In the genomic region with DNA sequence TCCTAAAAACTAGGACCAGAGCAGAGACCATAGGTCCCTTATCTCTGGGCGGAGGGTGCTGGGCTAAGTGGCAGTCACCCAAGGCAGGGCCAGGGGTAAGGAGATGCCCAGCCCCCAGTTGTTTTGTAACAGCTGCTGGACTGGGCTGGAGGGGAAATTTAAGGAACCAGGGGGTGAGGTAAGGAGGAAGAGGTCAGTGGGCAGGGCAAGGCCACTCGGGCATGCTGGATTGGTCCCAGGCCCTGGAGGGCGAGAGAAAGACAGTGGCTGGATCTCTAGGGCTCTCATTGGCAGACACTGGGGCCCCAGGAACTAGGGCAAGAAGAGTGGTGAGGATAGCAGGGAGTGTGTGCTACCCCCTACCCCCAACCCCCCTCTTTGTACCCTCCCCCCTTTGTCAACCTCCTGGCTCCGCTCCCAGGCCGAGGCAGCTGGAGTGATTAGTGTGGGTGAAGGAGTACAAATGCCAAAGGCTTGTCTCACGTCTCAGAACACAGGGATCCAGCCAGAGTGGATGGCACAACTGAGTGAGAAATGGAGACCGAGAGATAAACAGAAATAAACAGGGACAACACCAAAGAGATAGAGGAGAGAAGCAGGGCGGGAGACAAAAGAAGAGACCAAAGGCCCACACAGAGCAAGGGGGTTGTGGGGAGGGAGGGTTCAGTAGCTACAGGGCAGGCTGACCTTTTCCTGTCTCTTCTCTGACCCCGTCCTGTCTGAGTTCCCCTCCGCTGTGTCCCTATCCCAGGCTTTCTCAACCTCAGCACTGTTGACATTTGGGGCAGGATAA, we compare ENCODE assay signal across 9 cellular contexts. TPM values are rescaled to one million over a fixed set of nuclear protein-coding genes. Genes with fewer than 3 reads are reported as not detected.
A peak's percentile ranks its signal among the peaks of the same experiment; 100 is the strongest.
DNase-seq lines count a peak whose midpoint lies in the region; TF ChIP-seq lines count a peak whose summit lies in the region.
"Had no signal": no experiment of that assay in that cellular context is flagged by ENCODE, and none has a peak within 500 bp of the region (broad histone marks: within the 10 kb centered on the region; RNA-seq: fewer than 3 reads in every experiment).

No MANE protein-coding gene starts in this region.

- H4K91ac ChIP-seq in mesenchymal stem cell (ENCODE audit: low read length) = peak overlapping the region; percentile 65

- intact Hi-C loops in uterus (cut with DNase I; ENCODE audit: low total_unique reads) (no loop called here), A673 (cut with micrococcal nuclease; ENCODE audit: unreplicated experiment) (no loop called here)

- H3K4me3 ChIP-seq in mesenchymal stem cell (ENCODE audit: insufficient read depth in 1 of 2, low read depth in 1 of 2, low read length in 2 of 2) (no peak overlapping the region), uterus (no peak overlapping the region), A673 (ENCODE audit: low read depth, low read length, poor library complexity, severe bottlenecking) (no peak overlapping the region)

- 56% methylated on average over 6 of the region's 10 CpGs for WGBS in mesenchymal stem cell

- peak overlapping the region; percentile 9 to 54 for H2BK12ac ChIP-seq in mesenchymal stem cell (ENCODE audit: low read length in 2 of 2)

- peak overlapping the region in 1 of 2 experiments; percentile 53 for H3K4ac ChIP-seq in mesenchymal stem cell (ENCODE audit: low read depth in 1 of 2, low read length in 2 of 2)

- H2AK5ac ChIP-seq in mesenchymal stem cell (ENCODE audit: low read length, severe bottlenecking) = no peak overlapping the region

- no peak overlapping the region for H3K9ac ChIP-seq in mesenchymal stem cell (ENCODE audit: low read length)

- TF ChIP-seq CTCF in uterus (IDR thresholded peaks at IDR 0.05) = no peak
- TF ChIP-seq CTCF in A673 (conservative IDR thresholded peaks at IDR 0.05; ENCODE audit: low read depth, low read length) = no peak

- no peak overlapping the region for H3K14ac ChIP-seq in mesenchymal stem cell (ENCODE audit: low read length in 2 of 2)

- H3K79me1 ChIP-seq in mesenchymal stem cell (replicated peaks; ENCODE audit: low read length, poor library complexity, severe bottlenecking) = no peaks in the 10 kb centered on the region

- peak overlapping the region; percentile 74 for H2BK15ac ChIP-seq in mesenchymal stem cell (ENCODE audit: low read depth, poor library complexity, severe bottlenecking)

- CTCF ChIA-PET in A673 (lab: Charles Lee) = no interaction called here

- BruUV-seq in A673 (replicated peaks; lab: Mats Ljungman, UMichigan) = no TSS peak

- POLR2A ChIA-PET in A673 (lab: Charles Lee; ENCODE audit: low non-redundant PET) = no interaction called here

- no peak overlapping the region for H3K23ac ChIP-seq in mesenchymal stem cell (ENCODE audit: low read length in 2 of 2)

- no peak overlapping the region for H3K4me2 ChIP-seq in mesenchymal stem cell (ENCODE audit: low read length, poor library complexity, severe bottlenecking)

- H2BK120ac ChIP-seq in mesenchymal stem cell (ENCODE audit: low read depth, low read length) = peak overlapping the region; percentile 0

- H3K9me3 ChIP-seq in mesenchymal stem cell (ENCODE audit: control insufficient read depth, low read length) = no peaks in the 10 kb centered on the region
- no peaks in the 10 kb centered on the region for H3K9me3 ChIP-seq in uterus
- no peaks in the 10 kb centered on the region for H3K9me3 ChIP-seq in A673 (ENCODE audit: low read depth, low read length, poor library complexity, severe bottlenecking)

- no peak overlapping the region for H2BK5ac ChIP-seq in mesenchymal stem cell (ENCODE audit: low read depth, low read length, poor library complexity, severe bottlenecking)

- TF ChIP-seq POLR2A in uterus (IDR thresholded peaks at IDR 0.05) = no peak

- H3K27ac ChIP-seq in mesenchymal stem cell (ENCODE audit: low read length, poor library complexity, severe bottlenecking) (no peak overlapping the region), uterus (peak overlapping the region; percentile 61 to 62), A673 (ENCODE audit: low read depth, low read length, poor library complexity, severe bottlenecking) (no peak overlapping the region)

- peak overlapping the region in 1 of 2 experiments; percentile 85 for H3K18ac ChIP-seq in mesenchymal stem cell (ENCODE audit: low read depth in 1 of 2, low read length in 2 of 2)

- H3K4me1 ChIP-seq in mesenchymal stem cell (ENCODE audit: control insufficient read depth, insufficient read depth, low read depth, low read length) (peaks cover 11% of the 10 kb centered on the region), uterus (peaks cover 0 to 8% of the 10 kb centered on the region in 2 donors), A673 (ENCODE audit: insufficient read depth, low read length, poor library complexity, severe bottlenecking) (no peaks in the 10 kb centered on the region)

- H3K36me3 ChIP-seq in mesenchymal stem cell (ENCODE audit: control insufficient read depth in 1 of 2, insufficient read depth in 2 of 2, low read depth in 1 of 2, low read length in 2 of 2) (no peaks in the 10 kb centered on the region), uterus (no peaks in the 10 kb centered on the region), A673 (ENCODE audit: insufficient read depth, low read length, poor library complexity, severe bottlenecking) (no peaks in the 10 kb centered on the region)

- peaks cover 0 to 5% of the 10 kb centered on the region in 2 experiments for H3K27me3 ChIP-seq in mesenchymal stem cell (ENCODE audit: control insufficient read depth in 1 of 2, insufficient read depth in 1 of 2, low read length in 2 of 2)
- H3K27me3 ChIP-seq in uterus = no peaks in the 10 kb centered on the region
- H3K27me3 ChIP-seq in A673 (replicated peaks; ENCODE audit: insufficient read depth, low read depth, low read length, poor library complexity) = no peaks in the 10 kb centered on the region

- DNase-seq in NCI-H524 (lab: John Stamatoyannopoulos, UW) (peak; percentile 10 to 36), NCI-H524 treated with DMSO at 0.1 percent for 48 hours (lab: John Stamatoyannopoulos, UW) (no peak), dedifferentiated amniotic fluid mesenchymal stem cell (ENCODE audit: extremely low spot score) (peak; percentile 28), mesenchymal stem cell (peak; percentile 61), uterus (peak; percentile 24 to 30), A673 (ENCODE audit: low spot score) (no peak), COLO829 (ENCODE audit: low spot score) (no peak), NCI-H187 (lab: John Stamatoyannopoulos, UW) (no peak)
- DNase-seq: activated CD8-positive, alpha-beta T cell treated with anti-CD3 and anti-CD28 coated beads, Interleukin-2, amount 10 ng/mL, durations not matched to agents 7 days and 5 days had no signal

- H2AFZ ChIP-seq in mesenchymal stem cell (ENCODE audit: low read depth, low read length) = no peak overlapping the region

- H4K8ac ChIP-seq in mesenchymal stem cell (ENCODE audit: low read length) = peak overlapping the region; percentile 75

RNA-seq across cellular contexts. Expression of gene THRAP3, which starts 20.5 kb away (rescaled TPM):
- polyA plus RNA-seq in mesenchymal stem cell (2013, experiment 1 of 2) = 64.5 TPM
- 60.8 TPM for polyA plus RNA-seq in mesenchymal stem cell (2013, experiment 2 of 2)
- total RNA-seq in uterus = 10 to 100 TPM; 21.3 to 99.1 (median 67.5) TPM
- total RNA-seq in A673 (2021) = 133 and 143 TPM in 2 replicates

RNA-seq across cellular contexts. Expression of gene MAP7D1, which starts 47.8 kb away (rescaled TPM):
- 97.8 TPM for polyA plus RNA-seq in mesenchymal stem cell (2013, experiment 1 of 2)
- 97.8 TPM for polyA plus RNA-seq in mesenchymal stem cell (2013, experiment 2 of 2)
- total RNA-seq in uterus = 100 to 1,000 TPM in 1 of 4 donors, 10 to 100 TPM in 3; 53.5 to 115 (median 77.3) TPM
- 192 and 206 TPM in 2 replicates for total RNA-seq in A673 (2021)

RNA-seq across cellular contexts. Expression of gene TRAPPC3, which starts 54.5 kb away (rescaled TPM):
- polyA plus RNA-seq in mesenchymal stem cell (2013, experiment 1 of 2) = 78.6 TPM
- 81.9 TPM for polyA plus RNA-seq in mesenchymal stem cell (2013, experiment 2 of 2)
- 10 to 100 TPM; 10.6 to 70.6 (median 38.1) TPM for total RNA-seq in uterus
- total RNA-seq in A673 (2021) = 86.5 and 86.6 TPM in 2 replicates

Comparison
In these comparisons a context has a peak if more than half of its experiments do, and no peak if none do; other contexts are left out.
1. DNase-seq: peak in NCI-H524 (2 of 2), dedifferentiated amniotic fluid mesenchymal stem cell (single experiment), mesenchymal stem cell (single experiment) and uterus (2 of 2); none in NCI-H524 treated with DMSO at 0.1 percent for 48 hours (single experiment), A673 (single experiment), COLO829 (single experiment) and NCI-H187 (0 of 2).
2. H3K27ac ChIP-seq: peak in uterus (2 of 2); none in mesenchymal stem cell (single experiment) and A673 (single experiment).